12 cellular contexts compared by ENCODE assay signal in genomic region chr9:126489604-126490593, GRCh38.
DNase-seq lines count a peak whose midpoint lies in the region; ATAC-seq and TF ChIP-seq lines count a peak whose summit lies in the region.
"Had no signal": no experiment of that assay in that cellular context is flagged by ENCODE, and none has a peak within 500 bp of the region (broad histone marks: within the 10 kb centered on the region; RNA-seq: fewer than 3 reads in every experiment).

No MANE protein-coding gene starts in this region.

- H3K9me3 ChIP-seq in esophagus squamous epithelium = no peaks in the 10 kb centered on the region
- H3K9me3 ChIP-seq: A549, SJSA1 had no signal

- no peak overlapping the region for H3K4me3 ChIP-seq in esophagus squamous epithelium
- H3K4me3 ChIP-seq: A549, SJSA1 had no signal

- WGBS in esophagus squamous epithelium, 2 donors = 67 to 74% methylated on average over 22 to 27 of the region's 35 CpGs

- ATAC-seq in HG03175 (IDR thresholded peaks at IDR 0.05; ENCODE audit: unreplicated experiment) = no peak

- H3K27me3 ChIP-seq in esophagus squamous epithelium = no peaks in the 10 kb centered on the region
- H3K27me3 ChIP-seq: SJSA1 had no signal

- TF ChIP-seq CTCF in esophagus squamous epithelium (IDR thresholded peaks at IDR 0.05) = no peak

- no peak overlapping the region for H3K27ac ChIP-seq in esophagus squamous epithelium
- H3K27ac ChIP-seq: A549, SJSA1 had no signal

- no peak for TF ChIP-seq POLR2A in esophagus squamous epithelium (IDR thresholded peaks at IDR 0.05)

- intact Hi-C loops in esophagus squamous epithelium (cut with DNase I) = loop anchor here (10.0 kb wide), 3 partner anchors 95 to 1085 kb away; no protein-coding TSS in a partner anchor

- DNase-seq in NCI-H510A treated with DMSO at 0.1 percent for 48 hours (lab: John Stamatoyannopoulos, UW) (peak; percentile 24), NCI-H510A (lab: John Stamatoyannopoulos, UW) (no peak), NCI-H2227 treated with DMSO at 0.1 percent for 48 hours (lab: John Stamatoyannopoulos, UW) (peak; percentile 11), cerebellum (ENCODE audit: low spot score) (peak; percentile 24), pons (ENCODE audit: low spot score) (peak; percentile 50), esophagus squamous epithelium (lab: John Stamatoyannopoulos, UW) (no peak), NCI-H187 (lab: John Stamatoyannopoulos, UW) (no peak)
- DNase-seq: activated T-cell treated with anti-CD3 and anti-CD28 coated beads, Interleukin-2, amount 50 U/mL, for 72 hours; NCI-H526 had no signal

- peaks cover 0 to 13% (median 0%) of the 10 kb centered on the region in 3 donors for H3K36me3 ChIP-seq in esophagus squamous epithelium
- H3K36me3 ChIP-seq: SJSA1 had no signal

- H3K4me1 ChIP-seq in esophagus squamous epithelium = peaks cover 0 to 4% (median 0%) of the 10 kb centered on the region in 3 donors
- H3K4me1 ChIP-seq: A549, SJSA1 had no signal

Comparison
In these comparisons a context has a peak if more than half of its experiments do, and no peak if none do; other contexts are left out.
1. DNase-seq: peak in NCI-H510A treated with DMSO at 0.1 percent for 48 hours (single experiment), NCI-H2227 treated with DMSO at 0.1 percent for 48 hours (single experiment), cerebellum (single experiment) and pons (single experiment); none in NCI-H510A (single experiment), esophagus squamous epithelium (single experiment) and NCI-H187 (0 of 2).